1 cellular context compared by ENCODE assay signal in the genomic region with DNA sequence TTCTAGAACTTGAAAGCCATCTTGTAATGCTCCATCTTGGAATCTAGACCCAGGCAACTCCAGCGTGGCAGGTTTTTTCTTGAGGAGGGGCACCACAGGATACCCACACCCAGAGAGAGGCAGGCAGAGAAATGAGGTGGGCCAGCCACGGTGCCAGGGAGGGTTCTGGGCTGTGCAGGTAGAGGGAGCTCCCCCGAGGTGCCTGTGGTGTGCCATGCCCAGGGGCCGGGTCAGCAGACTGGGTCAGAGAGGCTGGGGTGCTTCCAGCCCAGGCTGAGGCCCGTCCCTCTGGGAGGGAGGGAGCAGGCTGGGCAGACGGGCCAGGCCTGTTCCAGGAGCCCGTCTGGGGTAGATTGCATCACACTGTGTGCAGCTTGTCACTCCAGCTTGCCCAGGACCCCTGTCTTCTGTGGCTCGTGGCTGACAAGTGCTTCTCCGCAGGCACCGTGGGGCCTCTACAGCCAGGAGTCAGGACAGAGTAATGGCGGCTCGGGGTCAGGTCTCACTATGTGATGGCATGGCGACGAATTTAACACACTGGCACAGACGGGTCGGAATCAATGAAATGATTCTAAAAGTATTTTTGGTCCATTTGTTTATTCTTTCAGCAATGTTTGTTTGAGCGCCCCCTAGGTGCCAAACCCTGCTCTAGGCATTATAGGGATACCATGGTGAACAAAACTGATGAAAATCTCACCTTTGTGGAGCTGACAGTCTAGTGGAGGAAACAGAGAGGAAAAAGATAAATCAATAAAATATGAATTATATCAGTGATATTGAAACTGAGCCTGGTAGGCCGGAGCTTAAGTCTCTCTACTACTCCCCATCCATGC.
TF ChIP-seq lines count a peak whose summit lies in the region.

No MANE protein-coding gene starts in this region.

TF ChIP-seq in HepG2, 621 proteins besides CTCF, POLR2A, EP300 and RAD21 (continued from another document):
- TF ChIP-seq, protein P1, sequence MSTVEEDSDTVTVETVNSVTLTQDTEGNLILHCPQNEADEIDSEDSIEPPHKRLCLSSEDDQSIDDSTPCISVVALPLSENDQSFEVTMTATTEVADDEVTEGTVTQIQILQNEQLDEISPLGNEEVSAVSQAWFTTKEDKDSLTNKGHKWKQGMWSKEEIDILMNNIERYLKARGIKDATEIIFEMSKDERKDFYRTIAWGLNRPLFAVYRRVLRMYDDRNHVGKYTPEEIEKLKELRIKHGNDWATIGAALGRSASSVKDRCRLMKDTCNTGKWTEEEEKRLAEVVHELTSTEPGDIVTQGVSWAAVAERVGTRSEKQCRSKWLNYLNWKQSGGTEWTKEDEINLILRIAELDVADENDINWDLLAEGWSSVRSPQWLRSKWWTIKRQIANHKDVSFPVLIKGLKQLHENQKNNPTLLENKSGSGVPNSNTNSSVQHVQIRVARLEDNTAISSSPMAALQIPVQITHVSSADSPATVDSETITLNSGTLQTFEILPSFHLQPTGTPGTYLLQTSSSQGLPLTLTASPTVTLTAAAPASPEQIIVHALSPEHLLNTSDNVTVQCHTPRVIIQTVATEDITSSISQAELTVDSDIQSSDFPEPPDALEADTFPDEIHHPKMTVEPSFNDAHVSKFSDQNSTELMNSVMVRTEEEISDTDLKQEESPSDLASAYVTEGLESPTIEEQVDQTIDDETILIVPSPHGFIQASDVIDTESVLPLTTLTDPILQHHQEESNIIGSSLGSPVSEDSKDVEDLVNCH (CRISPR knock-in tag; IDR thresholded peaks at IDR 0.05): no peak
- TF ChIP-seq XRCC5 (optimal IDR thresholded peaks at IDR 0.05; ENCODE audit: low read length) (no peak), ZNF768 (CRISPR knock-in tag; IDR thresholded peaks at IDR 0.05) (peak; percentile 7; the same call in 1 of the 2 replicates), ETV6 (CRISPR knock-in tag; conservative IDR thresholded peaks at IDR 0.05) (no peak), HNRNPUL1 (IDR thresholded peaks at IDR 0.05; ENCODE audit: low read depth, low read length) (no peak)
